ENCODE assay signal across 11 cellular contexts in genomic region chr18:77113361-77114069, GRCh38. TPM values are rescaled to one million over a fixed set of nuclear protein-coding genes. Genes with fewer than 3 reads are reported as not detected.
A peak's percentile ranks its signal among the peaks of the same experiment; 100 is the strongest.
DNase-seq lines count a peak whose midpoint lies in the region; ATAC-seq and TF ChIP-seq lines count a peak whose summit lies in the region.
"Had no signal": no experiment of that assay in that cellular context is flagged by ENCODE, and none has a peak within 500 bp of the region (broad histone marks: within the 10 kb centered on the region; RNA-seq: fewer than 3 reads in every experiment).

No MANE protein-coding gene starts in this region.

- H3K27me3 ChIP-seq in effector memory CD4-positive, alpha-beta T cell (replicated peaks; ENCODE audit: control insufficient read depth, insufficient read depth, low read length, poor library complexity, severe bottlenecking), result no peaks in the 10 kb centered on the region
- H3K27me3 ChIP-seq: BE2C had no signal

- no peak for TF ChIP-seq CTCF in endothelial cell (IDR thresholded peaks at IDR 0.05; ENCODE audit: unreplicated experiment)

- no peak overlapping the region for H3K4me3 ChIP-seq in effector memory CD4-positive, alpha-beta T cell (ENCODE audit: insufficient read depth, low read depth, low read length, poor library complexity, severe bottlenecking)

- peaks cover 65% of the 10 kb centered on the region for H3K36me3 Mint-ChIP-seq in stimulated activated naive CD8-positive, alpha-beta T cell treated with anti-CD3 and anti-CD28 coated beads, Interleukin-15, Interleukin-2, amounts not matched to agents 100 ng/mL and 50 ng/mL, for 24 hours (ENCODE audit: low read depth)
- peaks cover 7% of the 10 kb centered on the region for H3K36me3 Mint-ChIP-seq in endothelial cell (ENCODE audit: low read depth, unreplicated experiment)
- peaks cover 12% of the 10 kb centered on the region for H3K36me3 Mint-ChIP-seq in natural killer cell treated with Interleukin-12 subunit alpha and Interleukin-12 subunit beta and Interleukin-15 and Interleukin-18, amount 100 ng/mL, for 72 hours

- H3K4me1 Mint-ChIP-seq in stimulated activated naive CD8-positive, alpha-beta T cell treated with anti-CD3 and anti-CD28 coated beads, Interleukin-15, Interleukin-2, amounts not matched to agents 100 ng/mL and 50 ng/mL, for 24 hours (ENCODE audit: low read depth), result peaks cover 85% of the 10 kb centered on the region
- H3K4me1 Mint-ChIP-seq in stimulated activated naive CD8-positive, alpha-beta T cell treated with anti-CD3 and anti-CD28 coated beads, Interleukin-15, amount 100 ng/mL, for 72 hours, result peaks cover 93% of the 10 kb centered on the region
- peaks cover 47% of the 10 kb centered on the region for H3K4me1 Mint-ChIP-seq in endothelial cell (ENCODE audit: unreplicated experiment)
- H3K4me1 Mint-ChIP-seq in natural killer cell treated with Interleukin-12 subunit alpha and Interleukin-12 subunit beta and Interleukin-15 and Interleukin-18, amount 100 ng/mL, for 72 hours (ENCODE audit: low read depth in 2 of 2), result peaks cover 76 to 93% of the 10 kb centered on the region in 2 donors

- no peak for ATAC-seq in stimulated activated naive CD8-positive, alpha-beta T cell treated with anti-CD3 and anti-CD28 coated beads, Interleukin-15, amount 100 ng/mL, for 72 hours
- no peak for ATAC-seq in natural killer cell treated with Interleukin-12 subunit alpha and Interleukin-12 subunit beta and Interleukin-15 and Interleukin-18, amount 100 ng/mL, for 72 hours

- no peak overlapping the region for H3K4me3 Mint-ChIP-seq in stimulated activated naive CD8-positive, alpha-beta T cell treated with anti-CD3 and anti-CD28 coated beads, Interleukin-15, Interleukin-2, amounts not matched to agents 100 ng/mL and 50 ng/mL, for 24 hours
- H3K4me3 Mint-ChIP-seq in stimulated activated naive CD8-positive, alpha-beta T cell treated with anti-CD3 and anti-CD28 coated beads, Interleukin-15, amount 100 ng/mL, for 72 hours, result no peak overlapping the region
- H3K4me3 Mint-ChIP-seq in endothelial cell (ENCODE audit: unreplicated experiment), result no peak overlapping the region
- H3K4me3 Mint-ChIP-seq in natural killer cell treated with Interleukin-12 subunit alpha and Interleukin-12 subunit beta and Interleukin-15 and Interleukin-18, amount 100 ng/mL, for 72 hours, result peak overlapping the region; percentile 68
- H3K4me3 Mint-ChIP-seq: mesothelial cell of epicardium had no signal

- H3K36me3 ChIP-seq in effector memory CD4-positive, alpha-beta T cell (ENCODE audit: control insufficient read depth, insufficient read depth, low read length), result peaks cover 42% of the 10 kb centered on the region
- H3K36me3 ChIP-seq: BE2C had no signal

- H3K9me3 ChIP-seq in effector memory CD4-positive, alpha-beta T cell (ENCODE audit: control insufficient read depth, low read length), result no peaks in the 10 kb centered on the region
- H3K9me3 ChIP-seq: BE2C had no signal

- no peaks in the 10 kb centered on the region for H3K27me3 Mint-ChIP-seq in stimulated activated naive CD8-positive, alpha-beta T cell treated with anti-CD3 and anti-CD28 coated beads, Interleukin-15, Interleukin-2, amounts not matched to agents 100 ng/mL and 50 ng/mL, for 24 hours
- H3K27me3 Mint-ChIP-seq in stimulated activated naive CD8-positive, alpha-beta T cell treated with anti-CD3 and anti-CD28 coated beads, Interleukin-15, amount 100 ng/mL, for 72 hours, result no peaks in the 10 kb centered on the region
- peaks cover 18% of the 10 kb centered on the region for H3K27me3 Mint-ChIP-seq in endothelial cell (ENCODE audit: unreplicated experiment)
- no peaks in the 10 kb centered on the region for H3K27me3 Mint-ChIP-seq in natural killer cell treated with Interleukin-12 subunit alpha and Interleukin-12 subunit beta and Interleukin-15 and Interleukin-18, amount 100 ng/mL, for 72 hours

- H3K9me3 Mint-ChIP-seq in stimulated activated naive CD8-positive, alpha-beta T cell treated with anti-CD3 and anti-CD28 coated beads, Interleukin-15, Interleukin-2, amounts not matched to agents 100 ng/mL and 50 ng/mL, for 24 hours, result peaks cover 4% of the 10 kb centered on the region
- no peaks in the 10 kb centered on the region for H3K9me3 Mint-ChIP-seq in stimulated activated naive CD8-positive, alpha-beta T cell treated with anti-CD3 and anti-CD28 coated beads, Interleukin-15, amount 100 ng/mL, for 72 hours
- no peaks in the 10 kb centered on the region for H3K9me3 Mint-ChIP-seq in endothelial cell (ENCODE audit: unreplicated experiment)
- H3K9me3 Mint-ChIP-seq in natural killer cell treated with Interleukin-12 subunit alpha and Interleukin-12 subunit beta and Interleukin-15 and Interleukin-18, amount 100 ng/mL, for 72 hours, result peaks cover under 1% of the 10 kb centered on the region
- H3K9me3 Mint-ChIP-seq: mesothelial cell of epicardium had no signal

- no peak overlapping the region for H3K27ac ChIP-seq in effector memory CD4-positive, alpha-beta T cell (ENCODE audit: insufficient read depth, low read length, poor library complexity, severe bottlenecking)

- DNase-seq in stimulated activated naive CD8-positive, alpha-beta T cell treated with anti-CD3 and anti-CD28 coated beads, Interleukin-15, amount 100 ng/mL, for 72 hours, result no peak
- DNase-seq in endothelial cell (ENCODE audit: low spot score) (no peak), MV-4-11 (lab: John Stamatoyannopoulos, UW) (no peak), NCI-H146 treated with DMSO at 0.1 percent for 48 hours (lab: John Stamatoyannopoulos, UW; ENCODE audit: unreplicated experiment) (no peak)
- no peak for DNase-seq in natural killer cell treated with Interleukin-12 subunit alpha and Interleukin-12 subunit beta and Interleukin-15 and Interleukin-18, amount 100 ng/mL, for 72 hours (ENCODE audit: low spot score)
- no peak for DNase-seq in effector memory CD4-positive, alpha-beta T cell
- DNase-seq in effector CD8-positive, alpha-beta T cell (lab: John Stamatoyannopoulos, UW), result no peak
- DNase-seq: BE2C; stimulated activated CD4-positive, alpha-beta T cell treated with anti-CD3 and anti-CD28 coated beads, Interleukin-4, amount 100 ng/mL, for 4 hours had no signal

- H3K4me1 ChIP-seq in effector memory CD4-positive, alpha-beta T cell (ENCODE audit: control insufficient read depth, insufficient read depth, low read length, poor library complexity, severe bottlenecking), result peaks cover 46% of the 10 kb centered on the region
- H3K4me1 ChIP-seq: BE2C had no signal

- H3K27ac Mint-ChIP-seq in stimulated activated naive CD8-positive, alpha-beta T cell treated with anti-CD3 and anti-CD28 coated beads, Interleukin-15, Interleukin-2, amounts not matched to agents 100 ng/mL and 50 ng/mL, for 24 hours, result peak overlapping the region; percentile 51
- no peak overlapping the region for H3K27ac Mint-ChIP-seq in stimulated activated naive CD8-positive, alpha-beta T cell treated with anti-CD3 and anti-CD28 coated beads, Interleukin-15, amount 100 ng/mL, for 72 hours
- peak overlapping the region; percentile 94 for H3K27ac Mint-ChIP-seq in endothelial cell (ENCODE audit: unreplicated experiment)
- H3K27ac Mint-ChIP-seq in natural killer cell treated with Interleukin-12 subunit alpha and Interleukin-12 subunit beta and Interleukin-15 and Interleukin-18, amount 100 ng/mL, for 72 hours, result peak overlapping the region; percentile 85 to 99

RNA-seq across cellular contexts. Expression of gene MBP, which starts 19.1 kb away (rescaled TPM):
- total RNA-seq in endothelial cell (ENCODE audit: unreplicated experiment), result 9.7 TPM
- total RNA-seq in natural killer cell treated with Interleukin-12 subunit alpha and Interleukin-12 subunit beta and Interleukin-15 and Interleukin-18, amount 100 ng/mL, for 72 hours, result 10 to 100 TPM; 62.5 to 77.6 TPM

Comparison
In these comparisons a context has a peak if more than half of its experiments do, and no peak if none do; other contexts are left out.
1. H3K27ac Mint-ChIP-seq: peak in stimulated activated naive CD8-positive, alpha-beta T cell treated with anti-CD3 and anti-CD28 coated beads, Interleukin-15, Interleukin-2, amounts not matched to agents 100 ng/mL and 50 ng/mL, for 24 hours (single experiment), endothelial cell (single experiment) and natural killer cell treated with Interleukin-12 subunit alpha and Interleukin-12 subunit beta and Interleukin-15 and Interleukin-18, amount 100 ng/mL, for 72 hours (2 of 2); none in stimulated activated naive CD8-positive, alpha-beta T cell treated with anti-CD3 and anti-CD28 coated beads, Interleukin-15, amount 100 ng/mL, for 72 hours (0 of 2).